12 cellular contexts compared by ENCODE assay signal in genomic region chr9:96241391-96241809, GRCh38.
A peak's percentile ranks its signal among the peaks of the same experiment; 100 is the strongest.
DNase-seq lines count a peak whose midpoint lies in the region; ATAC-seq, FAIRE-seq and TF ChIP-seq lines count a peak whose summit lies in the region.
"Had no signal": no experiment of that assay in that cellular context is flagged by ENCODE, and none has a peak within 500 bp of the region (broad histone marks: within the 10 kb centered on the region; RNA-seq: fewer than 3 reads in every experiment).

No MANE protein-coding gene starts in this region.

- H3K27ac ChIP-seq in CD8-positive, alpha-beta T cell (ENCODE audit: low read depth, low read length) = no peak overlapping the region
- no peak overlapping the region for H3K27ac ChIP-seq in kidney (ENCODE audit: low read depth in 2 of 2, low read length in 2 of 2)
- H3K27ac ChIP-seq: neutrophil had no signal

- peak; percentile 40 for ATAC-seq in CD8-positive, alpha-beta T cell
- ATAC-seq in GM21576 (IDR thresholded peaks at IDR 0.05; ENCODE audit: unreplicated experiment) = peak; percentile 65

- POLR2A ChIA-PET in CD8-positive, alpha-beta T cell (lab: Charles Lee) = no interaction called here

- no peak overlapping the region for H3K27ac Mint-ChIP-seq in CD8-positive, alpha-beta T cell
- no peak overlapping the region for H3K27ac Mint-ChIP-seq in T-helper 2 cell treated with Interferon-gamma antibody and Interleukin-4, amounts not matched to agents 5 μg/mL and 100 μg/mL, for 36 hours

- TF ChIP-seq POLR2A in erythroblast (IDR thresholded peaks at IDR 0.05; ENCODE audit: low read length) = no peak

- no peak for FAIRE-seq in kidney (lab: Jason Lieb, UNC)

- CTCF ChIA-PET in CD8-positive, alpha-beta T cell (lab: Charles Lee) = no interaction called here

- H3K36me3 ChIP-seq in CD8-positive, alpha-beta T cell (ENCODE audit: insufficient read depth, low read length) = no peaks in the 10 kb centered on the region
- no peaks in the 10 kb centered on the region for H3K36me3 ChIP-seq in kidney (ENCODE audit: control insufficient read depth in 1 of 2, insufficient read depth in 2 of 2, low read length in 2 of 2)
- H3K36me3 ChIP-seq: neutrophil had no signal

- H3K9me3 Mint-ChIP-seq in CD8-positive, alpha-beta T cell = no peaks in the 10 kb centered on the region
- no peaks in the 10 kb centered on the region for H3K9me3 Mint-ChIP-seq in T-helper 2 cell treated with Interferon-gamma antibody and Interleukin-4, amounts not matched to agents 5 μg/mL and 100 μg/mL, for 36 hours

- peak in 1 of 7 experiments; percentile 34 for DNase-seq in CD8-positive, alpha-beta T cell
- DNase-seq in T-helper 2 cell treated with Interferon-gamma antibody and Interleukin-4, amounts not matched to agents 5 μg/mL and 100 μg/mL, for 36 hours (ENCODE audit: low spot score) = peak; percentile 64
- DNase-seq in epithelial cell of esophagus (ENCODE audit: low read depth) (peak; percentile 59), NCI-H2081 (lab: John Stamatoyannopoulos, UW) (no peak), NCI-H2227 (lab: John Stamatoyannopoulos, UW; ENCODE audit: unreplicated experiment) (no peak), erythroblast (lab: John Stamatoyannopoulos, UW) (no peak), kidney (no peak)
- DNase-seq: cerebellar nuclear complex, hippocampal formation, NCI-H187 treated with DMSO at 0.1 percent for 48 hours had no signal

- H3K4me1 Mint-ChIP-seq in CD8-positive, alpha-beta T cell (ENCODE audit: low read depth) = peaks cover 12% of the 10 kb centered on the region
- H3K4me1 Mint-ChIP-seq in T-helper 2 cell treated with Interferon-gamma antibody and Interleukin-4, amounts not matched to agents 5 μg/mL and 100 μg/mL, for 36 hours (ENCODE audit: low read depth) = peaks cover 10% of the 10 kb centered on the region

- H3K27me3 ChIP-seq in CD8-positive, alpha-beta T cell (ENCODE audit: insufficient read depth, low read length) = no peaks in the 10 kb centered on the region
- H3K27me3 ChIP-seq: neutrophil had no signal

- no peak overlapping the region for H3K9ac ChIP-seq in kidney (ENCODE audit: low read length in 2 of 2)

- no peak for TF ChIP-seq CTCF in CD8-positive, alpha-beta T cell (IDR thresholded peaks at IDR 0.05)
- TF ChIP-seq CTCF in epithelial cell of esophagus (IDR thresholded peaks at IDR 0.05; ENCODE audit: insufficient read depth, low read depth, low read length, missing control alignments) (no peak), kidney (IDR thresholded peaks at IDR 0.05; ENCODE audit: borderline replicate concordance, extremely low read depth, insufficient read depth) (no peak)

- H3K4me3 ChIP-seq in CD8-positive, alpha-beta T cell (ENCODE audit: low read depth, low read length) = no peak overlapping the region
- H3K4me3 ChIP-seq in epithelial cell of esophagus (ENCODE audit: low read length) (no peak overlapping the region), kidney (ENCODE audit: low read length in 2 of 2) (no peak overlapping the region)

- H3K27me3 Mint-ChIP-seq in CD8-positive, alpha-beta T cell (ENCODE audit: low read depth) = peaks cover 47% of the 10 kb centered on the region
- peaks cover 59% of the 10 kb centered on the region for H3K27me3 Mint-ChIP-seq in T-helper 2 cell treated with Interferon-gamma antibody and Interleukin-4, amounts not matched to agents 5 μg/mL and 100 μg/mL, for 36 hours (ENCODE audit: low read depth)

- no peak overlapping the region for H3K4me3 Mint-ChIP-seq in CD8-positive, alpha-beta T cell
- H3K4me3 Mint-ChIP-seq in T-helper 2 cell treated with Interferon-gamma antibody and Interleukin-4, amounts not matched to agents 5 μg/mL and 100 μg/mL, for 36 hours = no peak overlapping the region

- intact Hi-C loops in CD8-positive, alpha-beta T cell (cut with DNase I, micrococcal nuclease) = no loop called here
- intact Hi-C loops in kidney (cut with DNase I) = no loop called here

- H3K9me3 ChIP-seq in CD8-positive, alpha-beta T cell (ENCODE audit: low read length) = no peaks in the 10 kb centered on the region
- no peaks in the 10 kb centered on the region for H3K9me3 ChIP-seq in kidney (ENCODE audit: control insufficient read depth in 1 of 2, low read length in 2 of 2)
- H3K9me3 ChIP-seq: neutrophil had no signal

- no peaks in the 10 kb centered on the region for H3K36me3 Mint-ChIP-seq in CD8-positive, alpha-beta T cell
- no peaks in the 10 kb centered on the region for H3K36me3 Mint-ChIP-seq in T-helper 2 cell treated with Interferon-gamma antibody and Interleukin-4, amounts not matched to agents 5 μg/mL and 100 μg/mL, for 36 hours (ENCODE audit: low read depth)

- peaks cover 11% of the 10 kb centered on the region for H3K4me1 ChIP-seq in CD8-positive, alpha-beta T cell (ENCODE audit: insufficient read depth, low read length)
- H3K4me1 ChIP-seq in kidney (ENCODE audit: control insufficient read depth in 1 of 2, insufficient read depth in 1 of 2, low read depth in 1 of 2, low read length in 2 of 2) = peaks cover 0 to 4% of the 10 kb centered on the region in 2 donors

Comparison
In these comparisons a context has a peak if more than half of its experiments do, and no peak if none do; other contexts are left out.
1. DNase-seq: peak in T-helper 2 cell treated with Interferon-gamma antibody and Interleukin-4, amounts not matched to agents 5 μg/mL and 100 μg/mL, for 36 hours (single experiment) and epithelial cell of esophagus (single experiment); none in NCI-H2081 (0 of 2), NCI-H2227 (single experiment), erythroblast (0 of 2) and kidney (single experiment).